Comparison of ENCODE assay signal across 1 cellular context in the genomic region with DNA sequence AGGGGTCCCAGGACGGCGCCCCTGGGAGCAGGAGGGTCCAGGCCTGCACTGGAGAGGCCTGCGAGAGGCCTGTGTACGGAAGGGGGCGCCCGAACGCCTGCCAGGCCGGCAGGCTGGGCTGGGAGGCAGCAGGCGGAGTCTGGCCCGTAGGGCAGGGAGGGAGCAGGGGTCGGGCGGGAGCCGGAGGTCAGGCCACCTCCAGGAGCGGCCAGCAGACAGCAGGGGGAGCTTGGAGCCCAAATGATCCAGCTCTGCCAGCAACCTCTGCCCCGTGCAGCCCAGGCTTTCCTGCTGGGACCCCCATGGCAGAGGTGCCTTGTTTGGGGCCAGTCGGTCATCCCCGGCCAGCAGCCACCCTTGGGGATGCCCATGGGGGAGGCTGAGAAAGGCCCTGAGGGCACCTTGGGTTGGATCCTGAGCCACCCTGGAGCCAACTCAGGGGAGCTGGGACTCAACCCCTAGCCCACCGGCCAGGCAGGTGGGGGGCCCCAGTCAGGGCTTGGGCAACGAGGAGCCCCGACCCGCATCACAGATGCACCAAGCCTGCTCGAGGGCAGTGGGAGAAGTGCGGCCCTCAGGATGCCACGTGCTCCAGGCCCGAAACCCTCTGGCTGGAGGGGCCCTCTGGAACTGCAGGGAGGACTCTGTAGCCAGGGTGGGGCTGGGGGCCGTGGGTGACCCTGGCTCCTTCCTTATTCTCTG.
TF ChIP-seq lines count a peak whose summit lies in the region.

No MANE protein-coding gene starts in this region.

TF ChIP-seq in HepG2, 621 proteins besides CTCF, POLR2A, EP300 and RAD21 (continued from another document and continues in another):
- TF ChIP-seq SIX4 (CRISPR knock-in tag; IDR thresholded peaks at IDR 0.05) (no peak), GZF1 (CRISPR knock-in tag; IDR thresholded peaks at IDR 0.05) (no peak), YY1 (IDR thresholded peaks at IDR 0.05; ENCODE audit: insufficient read depth, insufficient replicate concordance, low read depth, low read length) (peak; percentile 52), ZNF749 (CRISPR knock-in tag; IDR thresholded peaks at IDR 0.05; ENCODE audit: borderline replicate concordance) (no peak), MYC (CRISPR knock-in tag; IDR thresholded peaks at IDR 0.05; ENCODE audit: borderline replicate concordance) (peak; percentile 65; the same call in 1 of the 2 replicates), ZNF143 (CRISPR knock-in tag; IDR thresholded peaks at IDR 0.05) (no peak), NRL (CRISPR knock-in tag; IDR thresholded peaks at IDR 0.05; ENCODE audit: borderline replicate concordance) (peak; percentile 43; the same call in 1 of the 2 replicates), ZNF614 (CRISPR knock-in tag; IDR thresholded peaks at IDR 0.05; ENCODE audit: borderline replicate concordance) (peak; percentile 50; the same call in 1 of the 2 replicates), ZNF235 (CRISPR knock-in tag; IDR thresholded peaks at IDR 0.05; ENCODE audit: borderline replicate concordance) (no peak), ZNF441 (CRISPR knock-in tag; IDR thresholded peaks at IDR 0.05; ENCODE audit: borderline replicate concordance) (peak; percentile 50; the same call in 1 of the 2 replicates), ZNF337 (CRISPR knock-in tag; IDR thresholded peaks at IDR 0.05; ENCODE audit: borderline replicate concordance, low read depth) (no peak), ZNF549 (CRISPR knock-in tag; IDR thresholded peaks at IDR 0.05) (no peak), THYN1 (CRISPR knock-in tag; IDR thresholded peaks at IDR 0.05; ENCODE audit: borderline replicate concordance, low read depth) (no peak), TMF1 (CRISPR knock-in tag; IDR thresholded peaks at IDR 0.05; ENCODE audit: low read depth) (no peak), ZNF326 (CRISPR knock-in tag; IDR thresholded peaks at IDR 0.05; ENCODE audit: borderline replicate concordance) (no peak), AKAP8 (CRISPR knock-in tag; IDR thresholded peaks at IDR 0.05) (no peak), NFYB (CRISPR knock-in tag; IDR thresholded peaks at IDR 0.05) (no peak), ZNF136 (CRISPR knock-in tag; IDR thresholded peaks at IDR 0.05; ENCODE audit: low read depth) (peak; percentile 86; the same call in 1 of the 2 replicates), CENPX (CRISPR knock-in tag; IDR thresholded peaks at IDR 0.05) (no peak), TGIF2 (CRISPR knock-in tag; IDR thresholded peaks at IDR 0.05) (no peak), ZNF761 (CRISPR knock-in tag; conservative IDR thresholded peaks at IDR 0.05) (no peak), ZNF138 (CRISPR knock-in tag; IDR thresholded peaks at IDR 0.05; ENCODE audit: low read depth) (no peak; the same call in 1 of the 2 replicates), SMARCC2 (IDR thresholded peaks at IDR 0.05) (no peak), ZNF251 (CRISPR knock-in tag; IDR thresholded peaks at IDR 0.05) (no peak), ZNF33B (CRISPR knock-in tag; IDR thresholded peaks at IDR 0.05) (no peak), MTF1 (CRISPR knock-in tag; IDR thresholded peaks at IDR 0.05) (no peak), ATAD3A (CRISPR knock-in tag; IDR thresholded peaks at IDR 0.05) (no peak), GATAD2A (CRISPR knock-in tag; IDR thresholded peaks at IDR 0.05) (peak; percentile 63), ZNF839 (CRISPR knock-in tag; IDR thresholded peaks at IDR 0.05; ENCODE audit: borderline replicate concordance) (no peak), NFYC (CRISPR knock-in tag; IDR thresholded peaks at IDR 0.05) (no peak), SOX6 (IDR thresholded peaks at IDR 0.05) (no peak), SOX6 (CRISPR knock-in tag; IDR thresholded peaks at IDR 0.05) (peak; percentile 51), GPN1 (CRISPR knock-in tag; IDR thresholded peaks at IDR 0.05; ENCODE audit: borderline replicate concordance) (no peak), RBAK (CRISPR knock-in tag; IDR thresholded peaks at IDR 0.05) (no peak), SMARCE1 (IDR thresholded peaks at IDR 0.05; ENCODE audit: borderline replicate concordance) (no peak), POLR2G (IDR thresholded peaks at IDR 0.05; ENCODE audit: low read depth, low read length) (no peak), MATR3 (CRISPR knock-in tag; IDR thresholded peaks at IDR 0.05) (no peak), ISX (CRISPR knock-in tag; conservative IDR thresholded peaks at IDR 0.05) (no peak), U2AF2 (IDR thresholded peaks at IDR 0.05; ENCODE audit: low read depth, low read length) (no peak)
- TF ChIP-seq, protein P1, sequence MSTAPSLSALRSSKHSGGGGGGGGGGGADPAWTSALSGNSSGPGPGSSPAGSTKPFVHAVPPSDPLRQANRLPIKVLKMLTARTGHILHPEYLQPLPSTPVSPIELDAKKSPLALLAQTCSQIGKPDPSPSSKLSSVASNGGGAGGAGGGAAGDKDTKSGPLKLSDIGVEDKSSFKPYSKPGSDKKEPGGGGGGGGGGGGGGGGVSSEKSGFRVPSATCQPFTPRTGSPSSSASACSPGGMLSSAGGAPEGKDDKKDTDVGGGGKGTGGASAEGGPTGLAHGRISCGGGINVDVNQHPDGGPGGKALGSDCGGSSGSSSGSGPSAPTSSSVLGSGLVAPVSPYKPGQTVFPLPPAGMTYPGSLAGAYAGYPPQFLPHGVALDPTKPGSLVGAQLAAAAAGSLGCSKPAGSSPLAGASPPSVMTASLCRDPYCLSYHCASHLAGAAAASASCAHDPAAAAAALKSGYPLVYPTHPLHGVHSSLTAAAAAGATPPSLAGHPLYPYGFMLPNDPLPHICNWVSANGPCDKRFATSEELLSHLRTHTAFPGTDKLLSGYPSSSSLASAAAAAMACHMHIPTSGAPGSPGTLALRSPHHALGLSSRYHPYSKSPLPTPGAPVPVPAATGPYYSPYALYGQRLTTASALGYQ (CRISPR knock-in tag; IDR thresholded peaks at IDR 0.05), result no peak
- TF ChIP-seq, protein P2, sequence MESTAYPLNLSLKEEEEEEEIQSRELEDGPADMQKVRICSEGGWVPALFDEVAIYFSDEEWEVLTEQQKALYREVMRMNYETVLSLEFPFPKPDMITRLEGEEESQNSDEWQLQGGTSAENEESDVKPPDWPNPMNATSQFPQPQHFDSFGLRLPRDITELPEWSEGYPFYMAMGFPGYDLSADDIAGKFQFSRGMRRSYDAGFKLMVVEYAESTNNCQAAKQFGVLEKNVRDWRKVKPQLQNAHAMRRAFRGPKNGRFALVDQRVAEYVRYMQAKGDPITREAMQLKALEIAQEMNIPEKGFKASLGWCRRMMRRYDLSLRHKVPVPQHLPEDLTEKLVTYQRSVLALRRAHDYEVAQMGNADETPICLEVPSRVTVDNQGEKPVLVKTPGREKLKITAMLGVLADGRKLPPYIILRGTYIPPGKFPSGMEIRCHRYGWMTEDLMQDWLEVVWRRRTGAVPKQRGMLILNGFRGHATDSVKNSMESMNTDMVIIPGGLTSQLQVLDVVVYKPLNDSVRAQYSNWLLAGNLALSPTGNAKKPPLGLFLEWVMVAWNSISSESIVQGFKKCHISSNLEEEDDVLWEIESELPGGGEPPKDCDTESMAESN (CRISPR knock-in tag; conservative IDR thresholded peaks at IDR 0.05), result peak; percentile 64; the same call in 1 of the 2 replicates
- TF ChIP-seq, protein P3, sequence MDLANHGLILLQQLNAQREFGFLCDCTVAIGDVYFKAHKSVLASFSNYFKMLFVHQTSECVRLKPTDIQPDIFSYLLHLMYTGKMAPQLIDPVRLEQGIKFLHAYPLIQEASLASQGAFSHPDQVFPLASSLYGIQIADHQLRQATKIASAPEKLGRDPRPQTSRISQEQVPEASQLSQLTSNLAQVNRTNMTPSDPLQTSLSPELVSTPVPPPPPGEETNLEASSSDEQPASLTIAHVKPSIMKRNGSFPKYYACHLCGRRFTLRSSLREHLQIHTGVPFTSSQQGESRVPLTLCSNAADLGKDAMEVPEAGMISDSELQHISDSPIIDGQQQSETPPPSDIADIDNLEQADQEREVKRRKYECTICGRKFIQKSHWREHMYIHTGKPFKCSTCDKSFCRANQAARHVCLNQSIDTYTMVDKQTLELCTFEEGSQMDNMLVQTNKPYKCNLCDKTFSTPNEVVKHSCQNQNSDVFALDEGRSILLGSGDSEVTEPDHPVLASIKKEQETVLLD (CRISPR knock-in tag; IDR thresholded peaks at IDR 0.05; ENCODE audit: low read depth), result no peak
- TF ChIP-seq, protein P4, sequence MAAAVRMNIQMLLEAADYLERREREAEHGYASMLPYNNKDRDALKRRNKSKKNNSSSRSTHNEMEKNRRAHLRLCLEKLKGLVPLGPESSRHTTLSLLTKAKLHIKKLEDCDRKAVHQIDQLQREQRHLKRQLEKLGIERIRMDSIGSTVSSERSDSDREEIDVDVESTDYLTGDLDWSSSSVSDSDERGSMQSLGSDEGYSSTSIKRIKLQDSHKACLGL (CRISPR knock-in tag; IDR thresholded peaks at IDR 0.05), result no peak
- TF ChIP-seq, protein P5, sequence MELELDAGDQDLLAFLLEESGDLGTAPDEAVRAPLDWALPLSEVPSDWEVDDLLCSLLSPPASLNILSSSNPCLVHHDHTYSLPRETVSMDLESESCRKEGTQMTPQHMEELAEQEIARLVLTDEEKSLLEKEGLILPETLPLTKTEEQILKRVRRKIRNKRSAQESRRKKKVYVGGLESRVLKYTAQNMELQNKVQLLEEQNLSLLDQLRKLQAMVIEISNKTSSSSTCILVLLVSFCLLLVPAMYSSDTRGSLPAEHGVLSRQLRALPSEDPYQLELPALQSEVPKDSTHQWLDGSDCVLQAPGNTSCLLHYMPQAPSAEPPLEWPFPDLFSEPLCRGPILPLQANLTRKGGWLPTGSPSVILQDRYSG (CRISPR knock-in tag; IDR thresholded peaks at IDR 0.05), result no peak
- TF ChIP-seq, protein P6, sequence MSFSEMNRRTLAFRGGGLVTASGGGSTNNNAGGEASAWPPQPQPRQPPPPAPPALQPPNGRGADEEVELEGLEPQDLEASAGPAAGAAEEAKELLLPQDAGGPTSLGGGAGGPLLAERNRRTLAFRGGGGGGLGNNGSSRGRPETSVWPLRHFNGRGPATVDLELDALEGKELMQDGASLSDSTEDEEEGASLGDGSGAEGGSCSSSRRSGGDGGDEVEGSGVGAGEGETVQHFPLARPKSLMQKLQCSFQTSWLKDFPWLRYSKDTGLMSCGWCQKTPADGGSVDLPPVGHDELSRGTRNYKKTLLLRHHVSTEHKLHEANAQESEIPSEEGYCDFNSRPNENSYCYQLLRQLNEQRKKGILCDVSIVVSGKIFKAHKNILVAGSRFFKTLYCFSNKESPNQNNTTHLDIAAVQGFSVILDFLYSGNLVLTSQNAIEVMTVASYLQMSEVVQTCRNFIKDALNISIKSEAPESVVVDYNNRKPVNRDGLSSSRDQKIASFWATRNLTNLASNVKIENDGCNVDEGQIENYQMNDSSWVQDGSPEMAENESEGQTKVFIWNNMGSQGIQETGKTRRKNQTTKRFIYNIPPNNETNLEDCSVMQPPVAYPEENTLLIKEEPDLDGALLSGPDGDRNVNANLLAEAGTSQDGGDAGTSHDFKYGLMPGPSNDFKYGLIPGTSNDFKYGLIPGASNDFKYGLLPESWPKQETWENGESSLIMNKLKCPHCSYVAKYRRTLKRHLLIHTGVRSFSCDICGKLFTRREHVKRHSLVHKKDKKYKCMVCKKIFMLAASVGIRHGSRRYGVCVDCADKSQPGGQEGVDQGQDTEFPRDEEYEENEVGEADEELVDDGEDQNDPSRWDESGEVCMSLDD (CRISPR knock-in tag; IDR thresholded peaks at IDR 0.05; ENCODE audit: borderline replicate concordance), result peak; percentile 68; the same call in 1 of the 2 replicates
- TF ChIP-seq, protein P7, sequence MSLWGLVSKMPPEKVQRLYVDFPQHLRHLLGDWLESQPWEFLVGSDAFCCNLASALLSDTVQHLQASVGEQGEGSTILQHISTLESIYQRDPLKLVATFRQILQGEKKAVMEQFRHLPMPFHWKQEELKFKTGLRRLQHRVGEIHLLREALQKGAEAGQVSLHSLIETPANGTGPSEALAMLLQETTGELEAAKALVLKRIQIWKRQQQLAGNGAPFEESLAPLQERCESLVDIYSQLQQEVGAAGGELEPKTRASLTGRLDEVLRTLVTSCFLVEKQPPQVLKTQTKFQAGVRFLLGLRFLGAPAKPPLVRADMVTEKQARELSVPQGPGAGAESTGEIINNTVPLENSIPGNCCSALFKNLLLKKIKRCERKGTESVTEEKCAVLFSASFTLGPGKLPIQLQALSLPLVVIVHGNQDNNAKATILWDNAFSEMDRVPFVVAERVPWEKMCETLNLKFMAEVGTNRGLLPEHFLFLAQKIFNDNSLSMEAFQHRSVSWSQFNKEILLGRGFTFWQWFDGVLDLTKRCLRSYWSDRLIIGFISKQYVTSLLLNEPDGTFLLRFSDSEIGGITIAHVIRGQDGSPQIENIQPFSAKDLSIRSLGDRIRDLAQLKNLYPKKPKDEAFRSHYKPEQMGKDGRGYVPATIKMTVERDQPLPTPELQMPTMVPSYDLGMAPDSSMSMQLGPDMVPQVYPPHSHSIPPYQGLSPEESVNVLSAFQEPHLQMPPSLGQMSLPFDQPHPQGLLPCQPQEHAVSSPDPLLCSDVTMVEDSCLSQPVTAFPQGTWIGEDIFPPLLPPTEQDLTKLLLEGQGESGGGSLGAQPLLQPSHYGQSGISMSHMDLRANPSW (CRISPR knock-in tag; IDR thresholded peaks at IDR 0.05; ENCODE audit: borderline replicate concordance), result no peak
- TF ChIP-seq, protein P8, sequence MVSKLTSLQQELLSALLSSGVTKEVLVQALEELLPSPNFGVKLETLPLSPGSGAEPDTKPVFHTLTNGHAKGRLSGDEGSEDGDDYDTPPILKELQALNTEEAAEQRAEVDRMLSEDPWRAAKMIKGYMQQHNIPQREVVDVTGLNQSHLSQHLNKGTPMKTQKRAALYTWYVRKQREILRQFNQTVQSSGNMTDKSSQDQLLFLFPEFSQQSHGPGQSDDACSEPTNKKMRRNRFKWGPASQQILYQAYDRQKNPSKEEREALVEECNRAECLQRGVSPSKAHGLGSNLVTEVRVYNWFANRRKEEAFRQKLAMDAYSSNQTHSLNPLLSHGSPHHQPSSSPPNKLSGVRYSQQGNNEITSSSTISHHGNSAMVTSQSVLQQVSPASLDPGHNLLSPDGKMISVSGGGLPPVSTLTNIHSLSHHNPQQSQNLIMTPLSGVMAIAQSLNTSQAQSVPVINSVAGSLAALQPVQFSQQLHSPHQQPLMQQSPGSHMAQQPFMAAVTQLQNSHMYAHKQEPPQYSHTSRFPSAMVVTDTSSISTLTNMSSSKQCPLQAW (CRISPR knock-in tag; IDR thresholded peaks at IDR 0.05), result peak; percentile 63; the same call in 1 of the 2 replicates
- TF ChIP-seq, protein P9, sequence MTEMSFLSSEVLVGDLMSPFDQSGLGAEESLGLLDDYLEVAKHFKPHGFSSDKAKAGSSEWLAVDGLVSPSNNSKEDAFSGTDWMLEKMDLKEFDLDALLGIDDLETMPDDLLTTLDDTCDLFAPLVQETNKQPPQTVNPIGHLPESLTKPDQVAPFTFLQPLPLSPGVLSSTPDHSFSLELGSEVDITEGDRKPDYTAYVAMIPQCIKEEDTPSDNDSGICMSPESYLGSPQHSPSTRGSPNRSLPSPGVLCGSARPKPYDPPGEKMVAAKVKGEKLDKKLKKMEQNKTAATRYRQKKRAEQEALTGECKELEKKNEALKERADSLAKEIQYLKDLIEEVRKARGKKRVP (CRISPR knock-in tag; IDR thresholded peaks at IDR 0.05), result no peak
- TF ChIP-seq, protein P10, sequence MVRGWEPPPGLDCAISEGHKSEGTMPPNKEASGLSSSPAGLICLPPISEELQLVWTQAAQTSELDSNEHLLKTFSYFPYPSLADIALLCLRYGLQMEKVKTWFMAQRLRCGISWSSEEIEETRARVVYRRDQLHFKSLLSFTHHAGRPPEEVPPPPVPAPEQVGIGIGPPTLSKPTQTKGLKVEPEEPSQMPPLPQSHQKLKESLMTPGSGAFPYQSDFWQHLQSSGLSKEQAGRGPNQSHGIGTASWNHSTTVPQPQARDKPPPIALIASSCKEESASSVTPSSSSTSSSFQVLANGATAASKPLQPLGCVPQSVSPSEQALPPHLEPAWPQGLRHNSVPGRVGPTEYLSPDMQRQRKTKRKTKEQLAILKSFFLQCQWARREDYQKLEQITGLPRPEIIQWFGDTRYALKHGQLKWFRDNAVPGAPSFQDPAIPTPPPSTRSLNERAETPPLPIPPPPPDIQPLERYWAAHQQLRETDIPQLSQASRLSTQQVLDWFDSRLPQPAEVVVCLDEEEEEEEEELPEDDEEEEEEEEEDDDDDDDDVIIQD (CRISPR knock-in tag; IDR thresholded peaks at IDR 0.05; ENCODE audit: low read depth), result 0 out of 2 replicates have a peak, but pooled peaks have one; percentile 36
